1 cellular context compared by ENCODE assay signal in the genomic region with DNA sequence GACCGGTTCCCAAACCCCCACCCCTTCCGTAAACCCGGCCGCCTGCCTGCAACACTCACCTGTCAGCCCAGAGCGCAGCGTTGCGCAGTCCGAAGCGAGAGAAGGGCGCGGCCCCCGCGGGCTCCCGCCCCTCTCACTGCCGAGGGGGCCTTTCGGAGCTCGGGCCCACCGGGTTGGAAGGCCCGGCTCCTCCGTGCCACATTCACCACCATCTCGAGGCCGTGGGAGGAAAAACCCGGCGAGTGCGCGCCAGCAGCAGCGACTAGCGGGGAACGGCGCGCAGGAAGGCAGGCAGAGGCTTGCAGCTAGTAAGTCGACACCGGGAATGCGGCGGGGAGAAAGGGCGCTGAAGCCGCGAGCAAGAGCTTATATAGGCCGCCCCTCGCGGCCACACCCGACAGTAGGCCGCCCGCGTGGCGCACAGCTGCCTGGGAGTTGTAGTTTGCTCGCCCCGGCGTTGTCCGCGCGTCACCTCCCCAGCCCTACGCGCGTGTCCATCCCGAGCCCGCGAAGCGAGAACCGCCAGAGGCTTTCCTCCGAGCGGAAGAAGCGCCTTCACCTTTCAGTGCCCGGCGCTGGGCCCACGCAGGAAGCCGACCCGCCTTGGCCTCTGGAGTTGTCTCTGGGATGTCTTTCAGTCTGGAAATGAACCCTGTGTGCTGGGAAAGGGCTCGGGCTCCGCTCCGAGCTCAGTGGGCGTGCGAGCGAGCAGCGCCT.
TF ChIP-seq lines count a peak whose summit lies in the region.

No MANE protein-coding gene starts in this region.

TF ChIP-seq in HepG2, 621 proteins besides CTCF, POLR2A, EP300 and RAD21 (continues in another document):
- TF ChIP-seq ZNF747 (CRISPR knock-in tag; IDR thresholded peaks at IDR 0.05; ENCODE audit: borderline replicate concordance) (0 out of 2 replicates have a peak, but pooled peaks have one; percentile 82), MAFF (IDR thresholded peaks at IDR 0.05; ENCODE audit: low read depth, low read length) (no peak), PRMT3 (CRISPR knock-in tag; IDR thresholded peaks at IDR 0.05; ENCODE audit: borderline replicate concordance, low read depth) (peak; percentile 95), GTF3A (CRISPR knock-in tag; conservative IDR thresholded peaks at IDR 0.05) (peak; percentile 72; the same call in 1 of the 2 replicates), NPAS2 (CRISPR knock-in tag; IDR thresholded peaks at IDR 0.05; ENCODE audit: borderline replicate concordance) (no peak), ZNF563 (CRISPR knock-in tag; IDR thresholded peaks at IDR 0.05) (peak; percentile 65; the same call in 1 of the 2 replicates), ZNF556 (CRISPR knock-in tag; IDR thresholded peaks at IDR 0.05; ENCODE audit: borderline replicate concordance) (peak; percentile 77; the same call in 1 of the 2 replicates), NRL (CRISPR knock-in tag; IDR thresholded peaks at IDR 0.05; ENCODE audit: borderline replicate concordance) (peak; percentile 89), FIP1L1 (IDR thresholded peaks at IDR 0.05; ENCODE audit: borderline replicate concordance, insufficient read depth, low read depth, low read length) (peak; percentile 93; the same call in 1 of the 2 replicates), ZBTB8A (CRISPR knock-in tag; IDR thresholded peaks at IDR 0.05; ENCODE audit: borderline replicate concordance, low read depth) (peak; percentile 82; the same call in 1 of the 2 replicates), ZNF160 (CRISPR knock-in tag; IDR thresholded peaks at IDR 0.05) (peak; percentile 94), ARNT (IDR thresholded peaks at IDR 0.05) (no peak), IRF2 (CRISPR knock-in tag; IDR thresholded peaks at IDR 0.05) (peak; percentile 70; the same call in 1 of the 2 replicates), ATM (IDR thresholded peaks at IDR 0.05; ENCODE audit: borderline replicate concordance) (no peak), MED13 (CRISPR knock-in tag; IDR thresholded peaks at IDR 0.05) (0 out of 2 replicates have a peak, but pooled peaks have one; percentile 45), SRSF1 (optimal IDR thresholded peaks at IDR 0.05; ENCODE audit: low read depth, low read length) (peak; percentile 79), TBP (CRISPR knock-in tag; IDR thresholded peaks at IDR 0.05) (no peak), ZNF232 (CRISPR knock-in tag; IDR thresholded peaks at IDR 0.05; ENCODE audit: borderline replicate concordance) (peak; percentile 93), KLF11 (CRISPR knock-in tag; IDR thresholded peaks at IDR 0.05) (peak; percentile 78; the same call in 1 of the 2 replicates), ERF (CRISPR knock-in tag; IDR thresholded peaks at IDR 0.05) (peak; percentile 87), ZNF484 (CRISPR knock-in tag; IDR thresholded peaks at IDR 0.05; ENCODE audit: borderline replicate concordance, low read depth) (no peak), MAF1 (CRISPR knock-in tag; IDR thresholded peaks at IDR 0.05; ENCODE audit: borderline replicate concordance) (peak; percentile 48; the same call in 1 of the 2 replicates), ZKSCAN5 (CRISPR knock-in tag; IDR thresholded peaks at IDR 0.05) (no peak; the same call in 1 of the 2 replicates), ZBTB1 (CRISPR knock-in tag; IDR thresholded peaks at IDR 0.05; ENCODE audit: borderline replicate concordance) (no peak), ZNF564 (CRISPR knock-in tag; IDR thresholded peaks at IDR 0.05) (peak; percentile 85), JUND (CRISPR knock-in tag; IDR thresholded peaks at IDR 0.05) (peak; percentile 64; the same call in 1 of the 2 replicates), ZNF547 (CRISPR knock-in tag; IDR thresholded peaks at IDR 0.05) (peak; percentile 67), MBD4 (IDR thresholded peaks at IDR 0.05; ENCODE audit: borderline replicate concordance, low read length) (no peak), RXRA (CRISPR knock-in tag; IDR thresholded peaks at IDR 0.05) (peak; percentile 83), JDP2 (CRISPR knock-in tag; IDR thresholded peaks at IDR 0.05; ENCODE audit: borderline replicate concordance) (no peak), TAF1 (CRISPR knock-in tag; IDR thresholded peaks at IDR 0.05) (peak; percentile 100), ZNF263 (CRISPR knock-in tag; IDR thresholded peaks at IDR 0.05) (peak; percentile 38; the same call in 1 of the 2 replicates), HMG20A (CRISPR knock-in tag; IDR thresholded peaks at IDR 0.05; ENCODE audit: borderline replicate concordance) (peak; percentile 35), ZC3H13 (CRISPR knock-in tag; IDR thresholded peaks at IDR 0.05) (peak; percentile 69; the same call in 1 of the 2 replicates), ZNF354B (CRISPR knock-in tag; IDR thresholded peaks at IDR 0.05) (peak; percentile 71), MED8 (CRISPR knock-in tag; IDR thresholded peaks at IDR 0.05; ENCODE audit: insufficient replicate concordance) (peak; percentile 74), ZNF629 (CRISPR knock-in tag; conservative IDR thresholded peaks at IDR 0.05) (peak; percentile 28; the same call in 1 of the 2 replicates), MLLT10 (CRISPR knock-in tag; IDR thresholded peaks at IDR 0.05) (no peak), ETV6 (CRISPR knock-in tag; conservative IDR thresholded peaks at IDR 0.05) (peak; percentile 85; the same call in 1 of the 2 replicates), ZNF737 (CRISPR knock-in tag; IDR thresholded peaks at IDR 0.05; ENCODE audit: borderline replicate concordance) (no peak; the same call in 1 of the 2 replicates), ZNF878 (CRISPR knock-in tag; IDR thresholded peaks at IDR 0.05) (peak; percentile 95), CENPX (CRISPR knock-in tag; IDR thresholded peaks at IDR 0.05) (no peak)
- TF ChIP-seq, protein P1, sequence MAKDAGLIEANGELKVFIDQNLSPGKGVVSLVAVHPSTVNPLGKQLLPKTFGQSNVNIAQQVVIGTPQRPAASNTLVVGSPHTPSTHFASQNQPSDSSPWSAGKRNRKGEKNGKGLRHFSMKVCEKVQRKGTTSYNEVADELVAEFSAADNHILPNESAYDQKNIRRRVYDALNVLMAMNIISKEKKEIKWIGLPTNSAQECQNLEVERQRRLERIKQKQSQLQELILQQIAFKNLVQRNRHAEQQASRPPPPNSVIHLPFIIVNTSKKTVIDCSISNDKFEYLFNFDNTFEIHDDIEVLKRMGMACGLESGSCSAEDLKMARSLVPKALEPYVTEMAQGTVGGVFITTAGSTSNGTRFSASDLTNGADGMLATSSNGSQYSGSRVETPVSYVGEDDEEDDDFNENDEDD (CRISPR knock-in tag; IDR thresholded peaks at IDR 0.05; ENCODE audit: borderline replicate concordance), result peak; percentile 91
- TF ChIP-seq, protein P2, sequence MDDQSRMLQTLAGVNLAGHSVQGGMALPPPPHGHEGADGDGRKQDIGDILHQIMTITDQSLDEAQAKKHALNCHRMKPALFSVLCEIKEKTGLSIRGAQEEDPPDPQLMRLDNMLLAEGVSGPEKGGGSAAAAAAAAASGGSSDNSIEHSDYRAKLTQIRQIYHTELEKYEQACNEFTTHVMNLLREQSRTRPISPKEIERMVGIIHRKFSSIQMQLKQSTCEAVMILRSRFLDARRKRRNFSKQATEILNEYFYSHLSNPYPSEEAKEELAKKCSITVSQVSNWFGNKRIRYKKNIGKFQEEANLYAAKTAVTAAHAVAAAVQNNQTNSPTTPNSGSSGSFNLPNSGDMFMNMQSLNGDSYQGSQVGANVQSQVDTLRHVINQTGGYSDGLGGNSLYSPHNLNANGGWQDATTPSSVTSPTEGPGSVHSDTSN (CRISPR knock-in tag; IDR thresholded peaks at IDR 0.05; ENCODE audit: borderline replicate concordance), result no peak
- TF ChIP-seq, protein P3, sequence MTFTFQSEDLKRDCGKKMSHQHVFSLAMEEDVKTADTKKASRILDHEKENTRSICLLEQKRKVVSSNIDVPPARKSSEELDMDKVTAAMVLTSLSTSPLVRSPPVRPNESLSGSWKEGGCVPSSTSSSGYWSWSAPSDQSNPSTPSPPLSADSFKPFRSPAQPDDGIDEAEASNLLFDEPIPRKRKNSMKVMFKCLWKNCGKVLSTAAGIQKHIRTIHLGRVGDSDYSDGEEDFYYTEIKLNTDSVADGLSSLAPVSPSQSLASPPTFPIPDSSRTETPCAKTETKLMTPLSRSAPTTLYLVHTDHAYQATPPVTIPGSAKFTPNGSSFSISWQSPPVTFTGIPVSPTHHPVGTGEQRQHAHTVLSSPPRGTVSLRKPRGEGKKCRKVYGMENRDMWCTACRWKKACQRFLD (CRISPR knock-in tag; IDR thresholded peaks at IDR 0.05; ENCODE audit: borderline replicate concordance), result peak; percentile 78; the same call in 1 of the 2 replicates
- TF ChIP-seq, protein P4, sequence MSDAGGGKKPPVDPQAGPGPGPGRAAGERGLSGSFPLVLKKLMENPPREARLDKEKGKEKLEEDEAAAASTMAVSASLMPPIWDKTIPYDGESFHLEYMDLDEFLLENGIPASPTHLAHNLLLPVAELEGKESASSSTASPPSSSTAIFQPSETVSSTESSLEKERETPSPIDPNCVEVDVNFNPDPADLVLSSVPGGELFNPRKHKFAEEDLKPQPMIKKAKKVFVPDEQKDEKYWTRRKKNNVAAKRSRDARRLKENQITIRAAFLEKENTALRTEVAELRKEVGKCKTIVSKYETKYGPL (CRISPR knock-in tag; IDR thresholded peaks at IDR 0.05), result no peak
- TF ChIP-seq, protein P5, sequence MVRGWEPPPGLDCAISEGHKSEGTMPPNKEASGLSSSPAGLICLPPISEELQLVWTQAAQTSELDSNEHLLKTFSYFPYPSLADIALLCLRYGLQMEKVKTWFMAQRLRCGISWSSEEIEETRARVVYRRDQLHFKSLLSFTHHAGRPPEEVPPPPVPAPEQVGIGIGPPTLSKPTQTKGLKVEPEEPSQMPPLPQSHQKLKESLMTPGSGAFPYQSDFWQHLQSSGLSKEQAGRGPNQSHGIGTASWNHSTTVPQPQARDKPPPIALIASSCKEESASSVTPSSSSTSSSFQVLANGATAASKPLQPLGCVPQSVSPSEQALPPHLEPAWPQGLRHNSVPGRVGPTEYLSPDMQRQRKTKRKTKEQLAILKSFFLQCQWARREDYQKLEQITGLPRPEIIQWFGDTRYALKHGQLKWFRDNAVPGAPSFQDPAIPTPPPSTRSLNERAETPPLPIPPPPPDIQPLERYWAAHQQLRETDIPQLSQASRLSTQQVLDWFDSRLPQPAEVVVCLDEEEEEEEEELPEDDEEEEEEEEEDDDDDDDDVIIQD (CRISPR knock-in tag; IDR thresholded peaks at IDR 0.05; ENCODE audit: low read depth), result no peak; the same call in 1 of the 2 replicates
- TF ChIP-seq, protein P6, sequence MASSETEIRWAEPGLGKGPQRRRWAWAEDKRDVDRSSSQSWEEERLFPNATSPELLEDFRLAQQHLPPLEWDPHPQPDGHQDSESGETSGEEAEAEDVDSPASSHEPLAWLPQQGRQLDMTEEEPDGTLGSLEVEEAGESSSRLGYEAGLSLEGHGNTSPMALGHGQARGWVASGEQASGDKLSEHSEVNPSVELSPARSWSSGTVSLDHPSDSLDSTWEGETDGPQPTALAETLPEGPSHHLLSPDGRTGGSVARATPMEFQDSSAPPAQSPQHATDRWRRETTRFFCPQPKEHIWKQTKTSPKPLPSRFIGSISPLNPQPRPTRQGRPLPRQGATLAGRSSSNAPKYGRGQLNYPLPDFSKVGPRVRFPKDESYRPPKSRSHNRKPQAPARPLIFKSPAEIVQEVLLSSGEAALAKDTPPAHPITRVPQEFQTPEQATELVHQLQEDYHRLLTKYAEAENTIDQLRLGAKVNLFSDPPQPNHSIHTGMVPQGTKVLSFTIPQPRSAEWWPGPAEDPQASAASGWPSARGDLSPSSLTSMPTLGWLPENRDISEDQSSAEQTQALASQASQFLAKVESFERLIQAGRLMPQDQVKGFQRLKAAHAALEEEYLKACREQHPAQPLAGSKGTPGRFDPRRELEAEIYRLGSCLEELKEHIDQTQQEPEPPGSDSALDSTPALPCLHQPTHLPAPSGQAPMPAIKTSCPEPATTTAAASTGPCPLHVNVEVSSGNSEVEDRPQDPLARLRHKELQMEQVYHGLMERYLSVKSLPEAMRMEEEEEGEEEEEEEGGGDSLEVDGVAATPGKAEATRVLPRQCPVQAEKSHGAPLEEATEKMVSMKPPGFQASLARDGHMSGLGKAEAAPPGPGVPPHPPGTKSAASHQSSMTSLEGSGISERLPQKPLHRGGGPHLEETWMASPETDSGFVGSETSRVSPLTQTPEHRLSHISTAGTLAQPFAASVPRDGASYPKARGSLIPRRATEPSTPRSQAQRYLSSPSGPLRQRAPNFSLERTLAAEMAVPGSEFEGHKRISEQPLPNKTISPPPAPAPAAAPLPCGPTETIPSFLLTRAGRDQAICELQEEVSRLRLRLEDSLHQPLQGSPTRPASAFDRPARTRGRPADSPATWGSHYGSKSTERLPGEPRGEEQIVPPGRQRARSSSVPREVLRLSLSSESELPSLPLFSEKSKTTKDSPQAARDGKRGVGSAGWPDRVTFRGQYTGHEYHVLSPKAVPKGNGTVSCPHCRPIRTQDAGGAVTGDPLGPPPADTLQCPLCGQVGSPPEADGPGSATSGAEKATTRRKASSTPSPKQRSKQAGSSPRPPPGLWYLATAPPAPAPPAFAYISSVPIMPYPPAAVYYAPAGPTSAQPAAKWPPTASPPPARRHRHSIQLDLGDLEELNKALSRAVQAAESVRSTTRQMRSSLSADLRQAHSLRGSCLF (CRISPR knock-in tag; IDR thresholded peaks at IDR 0.05; ENCODE audit: borderline replicate concordance), result no peak
- TF ChIP-seq, protein P7, sequence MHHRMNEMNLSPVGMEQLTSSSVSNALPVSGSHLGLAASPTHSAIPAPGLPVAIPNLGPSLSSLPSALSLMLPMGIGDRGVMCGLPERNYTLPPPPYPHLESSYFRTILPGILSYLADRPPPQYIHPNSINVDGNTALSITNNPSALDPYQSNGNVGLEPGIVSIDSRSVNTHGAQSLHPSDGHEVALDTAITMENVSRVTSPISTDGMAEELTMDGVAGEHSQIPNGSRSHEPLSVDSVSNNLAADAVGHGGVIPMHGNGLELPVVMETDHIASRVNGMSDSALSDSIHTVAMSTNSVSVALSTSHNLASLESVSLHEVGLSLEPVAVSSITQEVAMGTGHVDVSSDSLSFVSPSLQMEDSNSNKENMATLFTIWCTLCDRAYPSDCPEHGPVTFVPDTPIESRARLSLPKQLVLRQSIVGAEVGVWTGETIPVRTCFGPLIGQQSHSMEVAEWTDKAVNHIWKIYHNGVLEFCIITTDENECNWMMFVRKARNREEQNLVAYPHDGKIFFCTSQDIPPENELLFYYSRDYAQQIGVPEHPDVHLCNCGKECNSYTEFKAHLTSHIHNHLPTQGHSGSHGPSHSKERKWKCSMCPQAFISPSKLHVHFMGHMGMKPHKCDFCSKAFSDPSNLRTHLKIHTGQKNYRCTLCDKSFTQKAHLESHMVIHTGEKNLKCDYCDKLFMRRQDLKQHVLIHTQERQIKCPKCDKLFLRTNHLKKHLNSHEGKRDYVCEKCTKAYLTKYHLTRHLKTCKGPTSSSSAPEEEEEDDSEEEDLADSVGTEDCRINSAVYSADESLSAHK (CRISPR knock-in tag; IDR thresholded peaks at IDR 0.05; ENCODE audit: borderline replicate concordance), result peak; percentile 42; the same call in 1 of the 2 replicates
- TF ChIP-seq, protein P8, sequence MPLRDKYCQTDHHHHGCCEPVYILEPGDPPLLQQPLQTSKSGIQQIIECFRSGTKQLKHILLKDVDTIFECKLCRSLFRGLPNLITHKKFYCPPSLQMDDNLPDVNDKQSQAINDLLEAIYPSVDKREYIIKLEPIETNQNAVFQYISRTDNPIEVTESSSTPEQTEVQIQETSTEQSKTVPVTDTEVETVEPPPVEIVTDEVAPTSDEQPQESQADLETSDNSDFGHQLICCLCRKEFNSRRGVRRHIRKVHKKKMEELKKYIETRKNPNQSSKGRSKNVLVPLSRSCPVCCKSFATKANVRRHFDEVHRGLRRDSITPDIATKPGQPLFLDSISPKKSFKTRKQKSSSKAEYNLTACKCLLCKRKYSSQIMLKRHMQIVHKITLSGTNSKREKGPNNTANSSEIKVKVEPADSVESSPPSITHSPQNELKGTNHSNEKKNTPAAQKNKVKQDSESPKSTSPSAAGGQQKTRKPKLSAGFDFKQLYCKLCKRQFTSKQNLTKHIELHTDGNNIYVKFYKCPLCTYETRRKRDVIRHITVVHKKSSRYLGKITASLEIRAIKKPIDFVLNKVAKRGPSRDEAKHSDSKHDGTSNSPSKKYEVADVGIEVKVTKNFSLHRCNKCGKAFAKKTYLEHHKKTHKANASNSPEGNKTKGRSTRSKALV (CRISPR knock-in tag; IDR thresholded peaks at IDR 0.05), result peak; percentile 74; the same call in 1 of the 2 replicates
